8 cellular contexts compared by ENCODE assay signal in genomic region chr17:18681767-18682571, GRCh38. TPM values are rescaled to one million over a fixed set of nuclear protein-coding genes. Genes with fewer than 3 reads are reported as not detected.
DNase-seq lines count a peak whose midpoint lies in the region; ATAC-seq and TF ChIP-seq lines count a peak whose summit lies in the region.
"Not testable (repeated sequence)": the region's sequence is repeated elsewhere in the genome, so short reads cannot be mapped to it uniquely, and the experiment has no call there.

Gene FOXO3B, minus strand, starts transcription at chr17:18682314. Its CDS starts 663 bp downstream, at chr17:18681651.

- not testable (repeated sequence) for H3K27me3 Mint-ChIP-seq in endothelial cell (ENCODE audit: unreplicated experiment)

- not testable (repeated sequence) for H2BK15ac ChIP-seq in mesenchymal stem cell (ENCODE audit: low read depth, poor library complexity, severe bottlenecking)

- under 1% methylated on average over 32 of the region's 58 CpGs for WGBS in mesenchymal stem cell

- not testable (repeated sequence) for H3K27ac ChIP-seq in mesenchymal stem cell (ENCODE audit: low read length, poor library complexity, severe bottlenecking)

- H4K8ac ChIP-seq in mesenchymal stem cell (ENCODE audit: low read length): not testable (repeated sequence)

- H3K23ac ChIP-seq in mesenchymal stem cell (ENCODE audit: low read length in 2 of 2): not testable (repeated sequence)

- not testable (repeated sequence) for H3K27ac Mint-ChIP-seq in endothelial cell (ENCODE audit: unreplicated experiment)

- H3K14ac ChIP-seq in mesenchymal stem cell (ENCODE audit: low read length in 2 of 2): not testable (repeated sequence)

- not testable (repeated sequence) for H3K4me1 ChIP-seq in mesenchymal stem cell (ENCODE audit: control insufficient read depth, insufficient read depth, low read depth, low read length)

- TF ChIP-seq CTCF in endothelial cell (IDR thresholded peaks at IDR 0.05; ENCODE audit: unreplicated experiment): not testable (repeated sequence)

- not testable (repeated sequence) for H2BK120ac ChIP-seq in mesenchymal stem cell (ENCODE audit: low read depth, low read length)

- not testable (repeated sequence) for H3K9me3 ChIP-seq in mesenchymal stem cell (ENCODE audit: control insufficient read depth, low read length)

- not testable (repeated sequence) for H2BK12ac ChIP-seq in mesenchymal stem cell (ENCODE audit: low read length in 2 of 2)

- not testable (repeated sequence) for H2AFZ ChIP-seq in mesenchymal stem cell (ENCODE audit: low read depth, low read length)

- not testable (repeated sequence) for H4K91ac ChIP-seq in mesenchymal stem cell (ENCODE audit: low read length)

- not testable (repeated sequence) for H3K9me3 Mint-ChIP-seq in endothelial cell (ENCODE audit: unreplicated experiment)

- H3K4me2 ChIP-seq in mesenchymal stem cell (ENCODE audit: low read length, poor library complexity, severe bottlenecking): peak within 1 kb of the TSS; percentile 50

- H3K4ac ChIP-seq in mesenchymal stem cell (ENCODE audit: low read depth in 1 of 2, low read length in 2 of 2): not testable (repeated sequence)

- peak; percentile 83 for ATAC-seq in GM21390 (IDR thresholded peaks at IDR 0.05; ENCODE audit: unreplicated experiment)

- H3K18ac ChIP-seq in mesenchymal stem cell (ENCODE audit: low read depth in 1 of 2, low read length in 2 of 2): peak within 1 kb of the TSS in 1 of 2 experiments; percentile 52

- peak within 1 kb of the TSS; percentile 65 to 74 for H3K4me3 ChIP-seq in mesenchymal stem cell (ENCODE audit: insufficient read depth in 1 of 2, low read depth in 1 of 2, low read length in 2 of 2)

- not testable (repeated sequence) for H3K4me1 Mint-ChIP-seq in endothelial cell (ENCODE audit: unreplicated experiment)

- peak within 1 kb of the TSS; percentile 80 for H3K9ac ChIP-seq in mesenchymal stem cell (ENCODE audit: low read length)

- not testable (repeated sequence) for H3K36me3 Mint-ChIP-seq in endothelial cell (ENCODE audit: low read depth, unreplicated experiment)

- not testable (repeated sequence) for H2BK5ac ChIP-seq in mesenchymal stem cell (ENCODE audit: low read depth, low read length, poor library complexity, severe bottlenecking)

- H2AK5ac ChIP-seq in mesenchymal stem cell (ENCODE audit: low read length, severe bottlenecking): not testable (repeated sequence)

- peak; percentile 88 for DNase-seq in COLO668 (lab: John Stamatoyannopoulos, UW; ENCODE audit: unreplicated experiment)
- DNase-seq in HS-27A (ENCODE audit: low read depth): peak; percentile 94
- peak; percentile 85 for DNase-seq in NOMO-1 treated with dmso at 0.1 percent for 144 hours (lab: John Stamatoyannopoulos, UW; ENCODE audit: unreplicated experiment)
- peak; percentile 83 for DNase-seq in activated CD8-positive, alpha-beta memory T cell treated with anti-CD3 and anti-CD28 coated beads, Interleukin-2, amount 50 U/mL, for 4 hours
- DNase-seq in endothelial cell (ENCODE audit: low spot score): peak; percentile 62
- DNase-seq in mesenchymal stem cell: peak; percentile 98
- DNase-seq in stimulated activated CD4-positive, alpha-beta T cell treated with anti-CD3 and anti-CD28 coated beads, TNF-alpha, amount 100 ng/mL, for 4 hours (ENCODE audit: low read depth in 3 of 3): peak; percentile 17 to 37 (median 33)

- not testable (repeated sequence) for H3K36me3 ChIP-seq in mesenchymal stem cell (ENCODE audit: control insufficient read depth in 1 of 2, insufficient read depth in 2 of 2, low read depth in 1 of 2, low read length in 2 of 2)

- H3K79me1 ChIP-seq in mesenchymal stem cell (replicated peaks; ENCODE audit: low read length, poor library complexity, severe bottlenecking): not testable (repeated sequence)

- peak within 1 kb of the TSS; percentile 88 for H3K4me3 Mint-ChIP-seq in endothelial cell (ENCODE audit: unreplicated experiment)

- not testable (repeated sequence) for H3K27me3 ChIP-seq in mesenchymal stem cell (ENCODE audit: control insufficient read depth in 1 of 2, insufficient read depth in 1 of 2, low read length in 2 of 2)

RNA-seq across cellular contexts. Expression of gene FOXO3B, which starts in this region (rescaled TPM):
- total RNA-seq in endothelial cell (ENCODE audit: unreplicated experiment): 14.2 TPM
- polyA plus RNA-seq in mesenchymal stem cell (2013, experiment 1 of 2): 3.6 TPM
- 3.2 TPM for polyA plus RNA-seq in mesenchymal stem cell (2013, experiment 2 of 2)

Comparison
In these comparisons a context has a peak if more than half of its experiments do, and no peak if none do; other contexts are left out.
1. DNase-seq: peak in every context shown above with its lines; median percentile 98 in mesenchymal stem cell; 94 in HS-27A; 88 in COLO668; 85 in NOMO-1 treated with dmso at 0.1 percent for 144 hours; 83 in activated CD8-positive, alpha-beta memory T cell treated with anti-CD3 and anti-CD28 coated beads, Interleukin-2, amount 50 U/mL, for 4 hours; 62 in endothelial cell; 33 in stimulated activated CD4-positive, alpha-beta T cell treated with anti-CD3 and anti-CD28 coated beads, TNF-alpha, amount 100 ng/mL, for 4 hours.